21 cellular contexts compared by ENCODE assay signal in the genomic region with DNA sequence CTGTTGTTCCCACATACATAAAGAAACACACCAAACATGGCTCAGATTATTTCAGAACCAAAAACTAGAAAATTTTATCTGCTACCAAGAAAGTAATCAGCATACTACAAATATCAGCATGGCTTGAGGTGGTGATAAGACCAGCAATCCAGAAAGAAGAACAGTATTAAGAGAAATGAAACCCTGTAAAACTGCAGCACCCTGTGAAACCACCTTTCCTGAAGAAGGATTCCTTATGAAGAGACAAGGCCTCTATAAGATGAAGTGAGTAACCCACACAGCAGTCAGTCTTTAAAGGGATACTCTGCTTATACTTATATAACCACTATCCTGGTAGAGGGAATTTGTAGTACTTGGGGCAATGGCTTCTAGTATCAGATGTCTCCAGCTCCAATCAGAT. TPM values are rescaled to one million over a fixed set of nuclear protein-coding genes. Genes with fewer than 3 reads are reported as not detected.
DNase-seq lines count a peak whose midpoint lies in the region; ATAC-seq lines count a peak whose summit lies in the region.
"Had no signal": no experiment of that assay in that cellular context is flagged by ENCODE, and none has a peak within 500 bp of the region (broad histone marks: within the 10 kb centered on the region; RNA-seq: fewer than 3 reads in every experiment).

No MANE protein-coding gene starts in this region.

- peaks cover 51% of the 10 kb centered on the region for H3K4me1 Mint-ChIP-seq in activated CD4-positive, alpha-beta T cell treated with anti-CD3 and anti-CD28 coated beads for 36 hours
- peaks cover 36% of the 10 kb centered on the region for H3K4me1 Mint-ChIP-seq in activated naive CD8-positive, alpha-beta T cell treated with anti-CD3 and anti-CD28 coated beads, Interleukin-2, amount 50 U/mL, for 24 hours
- peaks cover 38% of the 10 kb centered on the region for H3K4me1 Mint-ChIP-seq in stimulated activated memory B cell treated with anti-CD40 and anti-IgM and Interleukin-4, amounts not matched to agents 10 μg/mL and 1 μg/mL and 100 μg/mL, for 72 hours

- H3K36me3 Mint-ChIP-seq in activated CD4-positive, alpha-beta T cell treated with anti-CD3 and anti-CD28 coated beads for 36 hours (ENCODE audit: low read depth): peaks cover 3% of the 10 kb centered on the region
- H3K36me3 Mint-ChIP-seq in activated naive CD8-positive, alpha-beta T cell treated with anti-CD3 and anti-CD28 coated beads, Interleukin-2, amount 50 U/mL, for 24 hours (ENCODE audit: low read depth): peaks cover 2% of the 10 kb centered on the region
- peaks cover 6% of the 10 kb centered on the region for H3K36me3 Mint-ChIP-seq in stimulated activated memory B cell treated with anti-CD40 and anti-IgM and Interleukin-4, amounts not matched to agents 10 μg/mL and 1 μg/mL and 100 μg/mL, for 72 hours

- intact Hi-C loops in activated CD4-positive, alpha-beta T cell treated with anti-CD3 and anti-CD28 coated beads for 36 hours (cut with DNase I, micrococcal nuclease): no loop called here

- CTCF ChIA-PET in activated CD4-positive, alpha-beta T cell treated with anti-CD3 and anti-CD28 coated beads for 36 hours (lab: Charles Lee): no interaction called here

- DNase-seq in activated CD4-positive, alpha-beta T cell treated with anti-CD3 and anti-CD28 coated beads for 36 hours: no peak
- no peak for DNase-seq in activated CD4-positive, alpha-beta T cell treated with anti-CD3 and anti-CD28 coated beads, Interleukin-2, amount 50 U/mL, for 1 hour
- no peak for DNase-seq in SK-N-MC (ENCODE audit: low read depth, low spot score)
- no peak for DNase-seq in activated naive CD8-positive, alpha-beta T cell treated with anti-CD3 and anti-CD28 coated beads, Interleukin-2, amount 50 U/mL, for 24 hours
- no peak for DNase-seq in NCI-H1436 (lab: John Stamatoyannopoulos, UW)
- DNase-seq in hippocampal formation (lab: John Stamatoyannopoulos, UW): no peak
- DNase-seq: amniotic stem cell; brain microvascular endothelial cell; Caco-2; H9; KG1; left ventricle myocardium superior; NCI-H1694 treated with DMSO at 0.1 percent for 48 hours; NCI-H2171 treated with DMSO at 0.1 percent for 48 hours; NCI-H524; SHP77; stimulated activated naive CD8-positive, alpha-beta T cell treated with anti-CD3 and anti-CD28 coated beads, Interleukin-15, amount 100 ng/mL, for 72 hours; tibial artery had no signal

- H3K27me3 Mint-ChIP-seq in activated CD4-positive, alpha-beta T cell treated with anti-CD3 and anti-CD28 coated beads for 36 hours: no peaks in the 10 kb centered on the region
- H3K27me3 Mint-ChIP-seq in activated naive CD8-positive, alpha-beta T cell treated with anti-CD3 and anti-CD28 coated beads, Interleukin-2, amount 50 U/mL, for 24 hours: no peaks in the 10 kb centered on the region
- no peaks in the 10 kb centered on the region for H3K27me3 Mint-ChIP-seq in stimulated activated memory B cell treated with anti-CD40 and anti-IgM and Interleukin-4, amounts not matched to agents 10 μg/mL and 1 μg/mL and 100 μg/mL, for 72 hours
- H3K27me3 Mint-ChIP-seq: stimulated activated naive CD8-positive, alpha-beta T cell treated with anti-CD3 and anti-CD28 coated beads, Interleukin-15, amount 100 ng/mL, for 72 hours had no signal

- H3K27ac ChIP-seq in SK-N-MC: peak overlapping the region; percentile 33; the same call in 1 of the 2 replicates
- H3K27ac ChIP-seq: A549, brain microvascular endothelial cell, tibial artery had no signal

- peak overlapping the region; percentile 7 for H3K27ac Mint-ChIP-seq in activated CD4-positive, alpha-beta T cell treated with anti-CD3 and anti-CD28 coated beads for 36 hours
- H3K27ac Mint-ChIP-seq in activated naive CD8-positive, alpha-beta T cell treated with anti-CD3 and anti-CD28 coated beads, Interleukin-2, amount 50 U/mL, for 24 hours: peak overlapping the region; percentile 32
- H3K27ac Mint-ChIP-seq in stimulated activated memory B cell treated with anti-CD40 and anti-IgM and Interleukin-4, amounts not matched to agents 10 μg/mL and 1 μg/mL and 100 μg/mL, for 72 hours: peak overlapping the region; percentile 57

- no peaks in the 10 kb centered on the region for H3K36me3 ChIP-seq in SK-N-MC (ENCODE audit: insufficient read depth, low read length)
- H3K36me3 ChIP-seq: brain microvascular endothelial cell, tibial artery had no signal

- H3K9ac ChIP-seq in SK-N-MC (ENCODE audit: insufficient read length): no peak overlapping the region

- POLR2A ChIA-PET in activated CD4-positive, alpha-beta T cell treated with anti-CD3 and anti-CD28 coated beads for 36 hours (lab: Charles Lee): no interaction called here

- no peaks in the 10 kb centered on the region for H3K9me3 ChIP-seq in SK-N-MC (ENCODE audit: low read depth, low read length)
- H3K9me3 ChIP-seq: A549, Caco-2, tibial artery had no signal

- H3K9me3 Mint-ChIP-seq in activated CD4-positive, alpha-beta T cell treated with anti-CD3 and anti-CD28 coated beads for 36 hours (ENCODE audit: low read depth): no peaks in the 10 kb centered on the region
- H3K9me3 Mint-ChIP-seq in activated naive CD8-positive, alpha-beta T cell treated with anti-CD3 and anti-CD28 coated beads, Interleukin-2, amount 50 U/mL, for 24 hours: no peaks in the 10 kb centered on the region
- H3K9me3 Mint-ChIP-seq in stimulated activated memory B cell treated with anti-CD40 and anti-IgM and Interleukin-4, amounts not matched to agents 10 μg/mL and 1 μg/mL and 100 μg/mL, for 72 hours: no peaks in the 10 kb centered on the region
- H3K9me3 Mint-ChIP-seq: H9; stimulated activated naive CD8-positive, alpha-beta T cell treated with anti-CD3 and anti-CD28 coated beads, Interleukin-15, amount 100 ng/mL, for 72 hours had no signal

- no peak for ATAC-seq in activated CD4-positive, alpha-beta T cell treated with anti-CD3 and anti-CD28 coated beads for 36 hours
- no peak for ATAC-seq in activated naive CD8-positive, alpha-beta T cell treated with anti-CD3 and anti-CD28 coated beads, Interleukin-2, amount 50 U/mL, for 24 hours
- ATAC-seq in stimulated activated memory B cell treated with anti-CD40 and anti-IgM and Interleukin-4, amounts not matched to agents 10 μg/mL and 1 μg/mL and 100 μg/mL, for 72 hours: peak; percentile 48
- ATAC-seq in HG02840 (IDR thresholded peaks at IDR 0.05; ENCODE audit: low FRiP score, unreplicated experiment): no peak
- ATAC-seq: A549; left ventricle myocardium superior; stimulated activated naive CD8-positive, alpha-beta T cell treated with anti-CD3 and anti-CD28 coated beads, Interleukin-15, amount 100 ng/mL, for 72 hours had no signal

- no peak overlapping the region for H3K4me3 Mint-ChIP-seq in activated CD4-positive, alpha-beta T cell treated with anti-CD3 and anti-CD28 coated beads for 36 hours
- H3K4me3 Mint-ChIP-seq in activated naive CD8-positive, alpha-beta T cell treated with anti-CD3 and anti-CD28 coated beads, Interleukin-2, amount 50 U/mL, for 24 hours: no peak overlapping the region
- H3K4me3 Mint-ChIP-seq in stimulated activated memory B cell treated with anti-CD40 and anti-IgM and Interleukin-4, amounts not matched to agents 10 μg/mL and 1 μg/mL and 100 μg/mL, for 72 hours: no peak overlapping the region
- H3K4me3 Mint-ChIP-seq: H9; stimulated activated naive CD8-positive, alpha-beta T cell treated with anti-CD3 and anti-CD28 coated beads, Interleukin-15, amount 100 ng/mL, for 72 hours had no signal

- peak overlapping the region; percentile 10; the same call in 1 of the 2 replicates for H3K4me3 ChIP-seq in SK-N-MC
- H3K4me3 ChIP-seq: A549, tibial artery had no signal

RNA-seq across cellular contexts. Expression of gene RSF1, which starts 49.9 kb away (rescaled TPM):
- total RNA-seq in activated CD4-positive, alpha-beta T cell treated with anti-CD3 and anti-CD28 coated beads for 36 hours: 10 to 100 TPM; 49.9 to 59.2 TPM

RNA-seq across cellular contexts. Expression of gene AAMDC, which starts 50.3 kb away (rescaled TPM):
- 1 to 10 TPM; 4.8 to 5.3 TPM for total RNA-seq in activated CD4-positive, alpha-beta T cell treated with anti-CD3 and anti-CD28 coated beads for 36 hours

Comparison
In these comparisons a context has a peak if more than half of its experiments do, and no peak if none do; other contexts are left out.
1. H3K27ac Mint-ChIP-seq: peak in every context shown above with its lines; median percentile 57 in stimulated activated memory B cell treated with anti-CD40 and anti-IgM and Interleukin-4, amounts not matched to agents 10 μg/mL and 1 μg/mL and 100 μg/mL, for 72 hours; 32 in activated naive CD8-positive, alpha-beta T cell treated with anti-CD3 and anti-CD28 coated beads, Interleukin-2, amount 50 U/mL, for 24 hours; 7 in activated CD4-positive, alpha-beta T cell treated with anti-CD3 and anti-CD28 coated beads for 36 hours.